Comparison of ENCODE assay signal across 28 cellular contexts in genomic region chr5:110872963-110873362, GRCh38.
"Had no signal": no experiment of that assay in that cellular context is flagged by ENCODE, and none has a peak within 500 bp of the region (broad histone marks: within the 10 kb centered on the region; RNA-seq: fewer than 3 reads in every experiment).

No MANE protein-coding gene starts in this region.

- H3K36me3 Mint-ChIP-seq: memory B cell; mesothelial cell of epicardium; naive B cell; natural killer cell treated with Interleukin-12 subunit alpha and Interleukin-12 subunit beta and Interleukin-15 and Interleukin-18, amount 100 ng/mL, for 72 hours had no signal

- H3K4me3 ChIP-seq: coronary artery, esophagus muscularis mucosa, gastroesophageal sphincter, heart left ventricle, hepatocyte, lung, mucosa of descending colon, right lobe of liver, thoracic aorta, tibial nerve, vagina had no signal

- H3K27me3 Mint-ChIP-seq: memory B cell; naive B cell; natural killer cell treated with Interleukin-12 subunit alpha and Interleukin-12 subunit beta and Interleukin-15 and Interleukin-18, amount 100 ng/mL, for 72 hours; progenitor cell of endocrine pancreas had no signal

- H3K4me2 ChIP-seq: hepatocyte had no signal

- H3K36me3 ChIP-seq: esophagus muscularis mucosa, gastroesophageal sphincter, heart left ventricle, right lobe of liver, thoracic aorta, tibial nerve, vagina had no signal

- H3K27ac ChIP-seq: coronary artery, esophagus muscularis mucosa, foreskin keratinocyte, gastroesophageal sphincter, heart left ventricle, hepatocyte, parathyroid adenoma, right lobe of liver, thoracic aorta, tibial nerve, vagina had no signal

- H3K4me1 Mint-ChIP-seq: memory B cell, mesothelial cell of epicardium, naive B cell, neural crest cell had no signal

- H3K79me2 ChIP-seq: hepatocyte, parathyroid adenoma had no signal

- H3K4me1 ChIP-seq: esophagus muscularis mucosa, foreskin keratinocyte, gastroesophageal sphincter, heart left ventricle, parathyroid adenoma, tibial nerve, vagina had no signal

- H3K9me3 ChIP-seq: esophagus muscularis mucosa, gastroesophageal sphincter, heart left ventricle, mucosa of descending colon, right lobe of liver, thoracic aorta, vagina had no signal

- H3K4me3 Mint-ChIP-seq: memory B cell; mesothelial cell of epicardium; naive B cell; natural killer cell treated with Interleukin-12 subunit alpha and Interleukin-12 subunit beta and Interleukin-15 and Interleukin-18, amount 100 ng/mL, for 72 hours; neural crest cell had no signal

- DNase-seq: dermis blood vessel endothelial cell; effector memory CD4-positive, alpha-beta T cell; foreskin keratinocyte; kidney glomerular epithelial cell; left colon; mucosa of descending colon; naive B cell; right lobe of liver; small intestine; stimulated activated CD4-positive, alpha-beta T cell treated with anti-CD3 and anti-CD28 coated beads, Interleukin-15, amount 100 ng/mL, for 24 hours; stimulated activated CD4-positive, alpha-beta T cell treated with anti-CD3 and anti-CD28 coated beads, Interleukin-2, amount 100 ng/mL, for 48 hours; stimulated activated naive CD4-positive, alpha-beta T cell treated with Interleukin-2 at 50 U/mL for 16 hours had no signal

- H3K9ac ChIP-seq: parathyroid adenoma had no signal

- ATAC-seq: left colon, mucosa of descending colon had no signal

- H3K9me3 Mint-ChIP-seq: neural crest cell had no signal

- H2AFZ ChIP-seq: hepatocyte, parathyroid adenoma had no signal

- FAIRE-seq: endothelial cell of umbilical vein, small intestine had no signal

- H3K27ac Mint-ChIP-seq: memory B cell; mesothelial cell of epicardium; naive B cell; natural killer cell treated with Interleukin-12 subunit alpha and Interleukin-12 subunit beta and Interleukin-15 and Interleukin-18, amount 100 ng/mL, for 72 hours; progenitor cell of endocrine pancreas had no signal

- H3K27me3 ChIP-seq: esophagus muscularis mucosa, gastroesophageal sphincter, heart left ventricle, hepatocyte, right lobe of liver, tibial nerve, vagina had no signal
